In the genomic region with DNA sequence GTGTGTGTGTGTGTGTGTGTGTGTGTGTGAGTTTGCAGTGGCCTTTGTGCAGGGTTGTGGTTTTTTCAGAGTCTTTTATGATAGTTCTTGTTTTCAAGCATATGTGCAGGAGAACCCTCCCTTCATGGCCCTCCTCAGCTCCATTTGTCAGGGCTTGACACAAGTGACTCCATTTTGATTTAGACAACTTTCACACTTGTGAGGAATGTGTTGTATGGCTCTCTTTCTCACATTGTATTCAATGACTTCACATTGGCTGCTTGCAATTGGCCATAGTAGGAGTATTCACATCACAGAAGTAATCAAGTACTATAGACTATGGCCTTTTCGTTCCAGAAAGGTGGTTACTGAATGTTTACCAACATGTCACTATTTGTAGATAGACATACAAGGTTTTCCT, we compare ENCODE assay signal across 7 cellular contexts.
"Had no signal": no experiment of that assay in that cellular context is flagged by ENCODE, and none has a peak within 500 bp of the region (broad histone marks: within the 10 kb centered on the region; RNA-seq: fewer than 3 reads in every experiment).

No MANE protein-coding gene starts in this region.

- FAIRE-seq: G401.6, GM12891, GM12892, GM18507, GM19239 had no signal

- DNase-seq: GDM1, GF-D8 had no signal
